ENCODE assay signal across 24 cellular contexts in genomic region chr10:28445511-28445910, GRCh38.
DNase-seq lines count a peak whose midpoint lies in the region; ATAC-seq, FAIRE-seq and TF ChIP-seq lines count a peak whose summit lies in the region.
"Had no signal": no experiment of that assay in that cellular context is flagged by ENCODE, and none has a peak within 500 bp of the region (broad histone marks: within the 10 kb centered on the region; RNA-seq: fewer than 3 reads in every experiment).

No MANE protein-coding gene starts in this region.

- peak; percentile 62 for FAIRE-seq in bronchial epithelial cell (lab: Jason Lieb, UNC)

- no peak overlapping the region for H3K23ac ChIP-seq in mesendoderm (ENCODE audit: low read length)

- no peak for ATAC-seq in HG03442 (IDR thresholded peaks at IDR 0.05; ENCODE audit: unreplicated experiment)
- ATAC-seq in HG02884 (IDR thresholded peaks at IDR 0.05; ENCODE audit: unreplicated experiment): no peak
- ATAC-seq: Panc1, SK-N-SH treated with all-trans-retinoic acid at 6 μM for 48 hours had no signal

- BruUV-seq in Caco-2 (replicated peaks; lab: Mats Ljungman, UMichigan): no TSS peak

- H3K4me1 ChIP-seq in Caco-2 (peaks cover 10% of the 10 kb centered on the region), mesendoderm (ENCODE audit: control insufficient read depth, low read depth, low read length) (peaks cover 2% of the 10 kb centered on the region)

- no peak overlapping the region for H3K4ac ChIP-seq in mesendoderm (ENCODE audit: low read depth, low read length)

- H4K5ac ChIP-seq in mesendoderm (ENCODE audit: low read length): no peak overlapping the region

- H3K27ac ChIP-seq in mesendoderm (ENCODE audit: low read depth, low read length): no peak overlapping the region
- H3K27ac ChIP-seq: C4-2B, HL-60 had no signal

- H3K27me3 Mint-ChIP-seq in Caco-2 (ENCODE audit: insufficient read depth, unreplicated experiment): no peaks in the 10 kb centered on the region

- H3K27me3 ChIP-seq in Caco-2 (replicated peaks; ENCODE audit: control insufficient read depth, insufficient read depth, low read length): no peaks in the 10 kb centered on the region
- H3K27me3 ChIP-seq in bronchial epithelial cell (ENCODE audit: control insufficient read depth, insufficient read depth, low read length): no peaks in the 10 kb centered on the region
- H3K27me3 ChIP-seq in mesendoderm (ENCODE audit: insufficient read depth, low read length, poor library complexity): no peaks in the 10 kb centered on the region

- H3K9me3 ChIP-seq in Caco-2: no peaks in the 10 kb centered on the region

- H3K9me3 Mint-ChIP-seq in Caco-2 (ENCODE audit: unreplicated experiment): no peaks in the 10 kb centered on the region
- H3K9me3 Mint-ChIP-seq: CD8-positive, alpha-beta memory T cell; HFFc6 had no signal

- no peak overlapping the region for H2BK5ac ChIP-seq in mesendoderm (ENCODE audit: low read length)

- WGBS in mesendoderm (ENCODE audit: extremely low coverage, insufficient coverage, low lambda C conversion rate): no CpG with 5 or more reads among the region's 6 CpGs

- intact Hi-C loops in Caco-2 (cut with micrococcal nuclease; ENCODE audit: unreplicated experiment): loop anchor here (2.0 kb wide), 1 partner anchor 51 kb away; no protein-coding TSS in a partner anchor

- no peak overlapping the region for H2BK15ac ChIP-seq in mesendoderm (replicated peaks; ENCODE audit: low read depth)

- H3K4me3 ChIP-seq in Caco-2 (ENCODE audit: low read depth, low read length) (no peak overlapping the region), bronchial epithelial cell (ENCODE audit: low read depth, low read length) (no peak overlapping the region), mesendoderm (ENCODE audit: low read length) (no peak overlapping the region), retinal pigment epithelial cell (ENCODE audit: low read length) (peak overlapping the region; percentile 3)

- no peak overlapping the region for H3K4me2 ChIP-seq in mesendoderm (ENCODE audit: low read length)

- peaks cover 10% of the 10 kb centered on the region for H3K4me1 Mint-ChIP-seq in Caco-2 (ENCODE audit: low read depth, unreplicated experiment)
- H3K4me1 Mint-ChIP-seq: CD8-positive, alpha-beta memory T cell had no signal

- peak overlapping the region; percentile 32 for H2AK5ac ChIP-seq in mesendoderm (ENCODE audit: low read length)

- H3K36me3 ChIP-seq in Caco-2 (ENCODE audit: control insufficient read depth, insufficient read depth, low read length) (no peaks in the 10 kb centered on the region), bronchial epithelial cell (ENCODE audit: control insufficient read depth, insufficient read depth, low read length) (no peaks in the 10 kb centered on the region), mesendoderm (ENCODE audit: control insufficient read depth, insufficient read depth, low read length) (no peaks in the 10 kb centered on the region)

- H3K18ac ChIP-seq in mesendoderm (ENCODE audit: low read length): no peak overlapping the region

- CTCF ChIA-PET in Caco-2 (lab: Charles Lee): interaction anchor here (0.5 kb wide), 1 partner anchor 57 kb away, joined by 7 read pairs; no protein-coding TSS in a partner anchor

- no peaks in the 10 kb centered on the region for H3K79me1 ChIP-seq in mesendoderm (ENCODE audit: low read length)

- TF ChIP-seq CTCF in Caco-2 (IDR thresholded peaks at IDR 0.05; ENCODE audit: insufficient read depth in 1 of 2, low read depth in 1 of 2, low read length in 1 of 2, severe bottlenecking in 1 of 2, unreplicated experiment in 1 of 2) (no peak), bronchial epithelial cell (IDR thresholded peaks at IDR 0.05; ENCODE audit: insufficient read depth, low read length, severe bottlenecking) (no peak), retinal pigment epithelial cell (conservative IDR thresholded peaks at IDR 0.05; ENCODE audit: low read depth, low read length) (no peak)

- H3K4me3 Mint-ChIP-seq in Caco-2 (ENCODE audit: unreplicated experiment): no peak overlapping the region
- H3K4me3 Mint-ChIP-seq: CD8-positive, alpha-beta memory T cell; HFFc6 had no signal

- H2BK120ac ChIP-seq in mesendoderm (ENCODE audit: low read depth, low read length): no peak overlapping the region

- peak overlapping the region; percentile 11 for H3K27ac Mint-ChIP-seq in Caco-2 (ENCODE audit: unreplicated experiment)
- H3K27ac Mint-ChIP-seq: CD8-positive, alpha-beta memory T cell; HFFc6 had no signal

- peak overlapping the region; percentile 3 for H3K56ac ChIP-seq in mesendoderm (ENCODE audit: low read length)

- no peak overlapping the region for H3K9ac ChIP-seq in mesendoderm (ENCODE audit: low read length)

- no peaks in the 10 kb centered on the region for H3K79me2 ChIP-seq in mesendoderm (ENCODE audit: control insufficient read depth, insufficient read depth, low read length)

- POLR2A ChIA-PET in Caco-2 (lab: Charles Lee): no interaction called here

- H4K8ac ChIP-seq in mesendoderm (ENCODE audit: low read depth, low read length): no peak overlapping the region

- H3K36me3 Mint-ChIP-seq in Caco-2 (ENCODE audit: insufficient read depth, unreplicated experiment): no peaks in the 10 kb centered on the region
- H3K36me3 Mint-ChIP-seq: CD8-positive, alpha-beta memory T cell had no signal

- DNase-seq in Caco-2 (peak; percentile 62 to 63), bronchial epithelial cell (ENCODE audit: low read depth) (no peak), mesendoderm (no peak), retinal pigment epithelial cell (ENCODE audit: low read depth) (peak; percentile 92), activated gamma-delta T cell (lab: John Stamatoyannopoulos, UW) (no peak)
- DNase-seq: AML-193; CD8-positive, alpha-beta memory T cell; EL; GF-D8; H7; HFFc6; KBM-7; MM.1S; NCI-H1092; NCI-H1436; NCI-H187 treated with DMSO at 0.1 percent for 48 hours; NCI-H510A treated with DMSO at 0.1 percent for 48 hours; NCI-H748 treated with DMSO at 0.1 percent for 48 hours had no signal

Comparison
In these comparisons a context has a peak if more than half of its experiments do, and no peak if none do; other contexts are left out.
1. DNase-seq: peak in Caco-2 (2 of 2) and retinal pigment epithelial cell (single experiment); none in bronchial epithelial cell (single experiment), mesendoderm (single experiment) and activated gamma-delta T cell (single experiment).